In the genomic region with DNA sequence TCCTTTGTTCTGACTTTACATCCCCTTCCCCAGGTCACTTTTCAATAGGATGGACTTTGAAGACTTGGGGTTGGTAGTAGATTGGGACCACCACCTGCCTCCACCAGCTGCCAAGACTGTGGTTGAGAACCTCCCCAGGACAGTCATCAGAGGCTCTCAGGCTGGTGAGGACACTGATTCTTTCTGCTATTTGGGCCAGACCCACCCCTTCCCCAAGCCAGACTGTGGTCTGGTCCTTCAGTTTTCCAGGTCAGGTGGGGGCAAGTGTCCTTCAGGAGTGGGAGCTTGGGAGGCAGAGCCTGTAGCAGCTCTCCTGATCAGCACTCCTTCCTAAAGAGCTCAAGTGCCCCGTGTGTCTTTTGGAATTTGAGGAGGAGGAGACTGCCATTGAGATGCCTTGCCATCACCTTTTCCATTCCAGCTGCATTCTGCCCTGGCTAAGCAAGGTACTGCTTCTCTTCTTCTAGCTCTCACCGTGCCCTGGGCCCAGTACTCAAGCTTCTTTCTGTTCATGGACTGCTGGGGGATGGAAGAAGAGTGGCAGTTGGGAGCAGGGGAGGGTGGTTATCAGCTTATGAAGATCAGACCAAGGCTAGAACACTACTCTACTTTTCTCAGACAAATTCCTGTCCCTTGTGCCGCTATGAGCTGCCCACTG, we compare ENCODE assay signal across 9 cellular contexts. TPM values are rescaled to one million over a fixed set of nuclear protein-coding genes. Genes with fewer than 3 reads are reported as not detected.
A peak's percentile ranks its signal among the peaks of the same experiment; 100 is the strongest.
DNase-seq lines count a peak whose midpoint lies in the region; ATAC-seq and TF ChIP-seq lines count a peak whose summit lies in the region.
"Had no signal": no experiment of that assay in that cellular context is flagged by ENCODE, and none has a peak within 500 bp of the region (broad histone marks: within the 10 kb centered on the region; RNA-seq: fewer than 3 reads in every experiment).

No MANE protein-coding gene starts in this region.

- H2BK5ac ChIP-seq in IMR-90 (ENCODE audit: low read depth, low read length, poor library complexity, severe bottlenecking), result peak overlapping the region; percentile 87

- no peaks in the 10 kb centered on the region for H3K27me3 Mint-ChIP-seq in naive B cell

- H3K9ac ChIP-seq in IMR-90 (ENCODE audit: low read depth, low read length), result peak overlapping the region; percentile 90; the same call in 1 of the 2 replicates

- H2BK120ac ChIP-seq in IMR-90 (ENCODE audit: low read depth, low read length), result no peak overlapping the region

- no peak overlapping the region for H2BK15ac ChIP-seq in IMR-90 (ENCODE audit: low read depth, low read length)

- intact Hi-C loops in A673 (cut with micrococcal nuclease; ENCODE audit: unreplicated experiment) (no loop called here), IMR-90 (cut with micrococcal nuclease) (no loop called here), posterior vena cava (cut with DNase I) (no loop called here)

- H2AK5ac ChIP-seq in IMR-90 (ENCODE audit: low read depth, low read length), result peak overlapping the region; percentile 17; the same call in 1 of the 2 replicates

- no peak overlapping the region for H3K14ac ChIP-seq in IMR-90 (replicated peaks; ENCODE audit: low read depth, low read length)

- H3K4me1 Mint-ChIP-seq in naive B cell, result peaks cover 34 to 53% (median 52%) of the 10 kb centered on the region in 3 donors

- TF ChIP-seq RAD21 in IMR-90 (IDR thresholded peaks at IDR 0.05; ENCODE audit: low read length), result no peak

- BruUV-seq in A673 (replicated peaks; lab: Mats Ljungman, UMichigan), result no TSS peak
- no TSS peak for BruUV-seq in IMR-90 (replicated peaks; lab: Mats Ljungman, UMichigan)

- H3K9me3 ChIP-seq in A673 (ENCODE audit: low read depth, low read length, poor library complexity, severe bottlenecking) (no peaks in the 10 kb centered on the region), IMR-90 (ENCODE audit: control insufficient read depth, insufficient read depth, low read length) (no peaks in the 10 kb centered on the region)

- H3K27ac Mint-ChIP-seq in naive B cell, result peak overlapping the region in 4 of 6 donors; percentile 26 to 99 (median 62)

- POLR2A ChIA-PET in A673 (lab: Charles Lee; ENCODE audit: low non-redundant PET) (interaction anchor here (0.6 kb wide), 1 partner anchor 555 kb away, joined by 9 read pairs; no protein-coding TSS in a partner anchor), IMR-90 (lab: Charles Lee; ENCODE audit: unreplicated experiment) (interaction anchor here (0.6 to 2.5 kb wide), 4 partner anchors 9 to 159 kb away, joined by 3 to 14 read pairs (median 6); no protein-coding TSS in a partner anchor)

- dilution Hi-C loops in IMR-90 (cut with HindIII; ENCODE audit: low sequenced_read_pairs, unreplicated experiment), result no loop called here

- H3K4me3 ChIP-seq in A673 (ENCODE audit: low read depth, low read length, poor library complexity, severe bottlenecking), result peak overlapping the region; percentile 82
- peak overlapping the region; percentile 75 for H3K4me3 ChIP-seq in IMR-90 (ENCODE audit: insufficient read depth, low read depth, low read length)
- H3K4me3 ChIP-seq in cardiac fibroblast (replicated peaks in 1 of 2; ENCODE audit: low read depth in 2 of 2, low read length in 2 of 2), result peak overlapping the region; percentile 79 to 97

- no peak overlapping the region for H2BK20ac ChIP-seq in IMR-90 (ENCODE audit: low read depth, low read length)

- peaks cover 17% of the 10 kb centered on the region for H3K9me1 ChIP-seq in IMR-90 (ENCODE audit: insufficient read depth, low read length)

- no peak overlapping the region for H4K91ac ChIP-seq in IMR-90 (ENCODE audit: insufficient read depth, low read depth, low read length)

- no peaks in the 10 kb centered on the region for H3K36me3 Mint-ChIP-seq in naive B cell

- H3K9me3 Mint-ChIP-seq in naive B cell, result no peaks in the 10 kb centered on the region

- no peak overlapping the region for H3K18ac ChIP-seq in IMR-90 (ENCODE audit: low read depth, low read length)

- no peak overlapping the region; a peak in 1 of 4 replicates for H4K8ac ChIP-seq in IMR-90 (ENCODE audit: low read depth in 2 of 2, low read length in 2 of 2)

- WGBS in IMR-90 (ENCODE audit: extremely low coverage in 2 of 2, insufficient read length in 1 of 2), 2 experiments, result no CpG with 5 or more reads among the region's 3 CpGs

- H3K4me1 ChIP-seq in A673 (ENCODE audit: insufficient read depth, low read length, poor library complexity, severe bottlenecking) (no peaks in the 10 kb centered on the region), IMR-90 (ENCODE audit: control insufficient read depth, insufficient read depth, low read length) (peaks cover 11% of the 10 kb centered on the region)

- peak overlapping the region; percentile 89 for H3K4me2 ChIP-seq in IMR-90 (ENCODE audit: low read depth, low read length)

- DNase-seq in A673 (ENCODE audit: low spot score), result no peak
- DNase-seq in IMR-90, result no peak
- no peak for DNase-seq in cardiac fibroblast (ENCODE audit: low read depth in 2 of 2)
- DNase-seq in naive B cell, result no peak
- DNase-seq in posterior vena cava (ENCODE audit: low spot score), result no peak
- no peak for DNase-seq in activated effector memory CD4-positive, alpha-beta T cell treated with Interleukin-2 at 50 U/mL for 16 hours
- DNase-seq in H4 (ENCODE audit: low spot score), result no peak
- DNase-seq: midbrain had no signal

- TF ChIP-seq CTCF in A673 (conservative IDR thresholded peaks at IDR 0.05; ENCODE audit: low read depth, low read length) (no peak), IMR-90 (conservative IDR thresholded peaks at IDR 0.05; ENCODE audit: low read depth, low read length) (no peak), cardiac fibroblast (IDR thresholded peaks at IDR 0.05; ENCODE audit: low read depth, low read length) (no peak)

- peak overlapping the region; percentile 21 for H2AK9ac ChIP-seq in IMR-90 (replicated peaks; ENCODE audit: low read depth, low read length, poor library complexity)

- H3K23ac ChIP-seq in IMR-90 (ENCODE audit: low read depth, low read length), result no peak overlapping the region; the same call in 1 of the 2 replicates

- in situ Hi-C loops in IMR-90 (cut with MboI; ENCODE audit: low sequenced_read_pairs), result no loop called here

- H4K5ac ChIP-seq in IMR-90 (ENCODE audit: low read depth, low read length), result no peak overlapping the region

- no peak overlapping the region for H3K56ac ChIP-seq in IMR-90 (ENCODE audit: extremely low read depth, insufficient read depth, low read length)

- H3K4me3 Mint-ChIP-seq in naive B cell, result peak overlapping the region; percentile 95 to 100 (median 99)

- H3K27ac ChIP-seq in A673 (ENCODE audit: low read depth, low read length, poor library complexity, severe bottlenecking) (peak overlapping the region; percentile 83), IMR-90 (ENCODE audit: insufficient read depth, low read length) (no peak overlapping the region)

- TF ChIP-seq POLR2A in IMR-90 (IDR thresholded peaks at IDR 0.05; ENCODE audit: low read depth, low read length), result no peak

- H2AFZ ChIP-seq in IMR-90 (replicated peaks; ENCODE audit: low read length, poor library complexity), result no peak overlapping the region

- peaks cover 16% of the 10 kb centered on the region for H4K20me1 ChIP-seq in IMR-90 (ENCODE audit: insufficient read depth, low read length)

- H3K4ac ChIP-seq in IMR-90 (ENCODE audit: low read depth, low read length), result peak overlapping the region; percentile 24; the same call in 1 of the 2 replicates

- ATAC-seq in IMR-90 (ENCODE audit: low read depth), result no peak
- no peak for ATAC-seq in naive B cell (ENCODE audit: low read depth in 2 of 2)
- ATAC-seq in GM21576 (IDR thresholded peaks at IDR 0.05; ENCODE audit: unreplicated experiment), result no peak

- H3K27me3 ChIP-seq in A673 (replicated peaks; ENCODE audit: insufficient read depth, low read depth, low read length, poor library complexity), result no peaks in the 10 kb centered on the region
- no peaks in the 10 kb centered on the region for H3K27me3 ChIP-seq in IMR-90 (ENCODE audit: control insufficient read depth, insufficient read depth, low read length)

- H3K79me1 ChIP-seq in IMR-90 (ENCODE audit: low read depth in 1 of 2, low read length in 2 of 2), result peaks cover 32 to 68% of the 10 kb centered on the region in 2 experiments

- CTCF ChIA-PET in A673 (lab: Charles Lee), result no interaction called here
- CTCF ChIA-PET in IMR-90 (lab: Yijun Ruan, JAX), result no interaction called here

- H3K36me3 ChIP-seq in A673 (ENCODE audit: insufficient read depth, low read length, poor library complexity, severe bottlenecking) (peaks cover 17% of the 10 kb centered on the region), IMR-90 (ENCODE audit: control insufficient read depth, insufficient read depth, low read length) (peaks cover 26% of the 10 kb centered on the region)

RNA-seq across cellular contexts. Expression of a gene that starts 1.1 kb away (rescaled TPM):
- 78.5 and 99.1 TPM in 2 replicates for total RNA-seq in A673 (2021)
- 326 and 498 TPM in 2 replicates for total RNA-seq in IMR-90 (2012; rRNA removed)
- polyA plus RNA-seq in IMR-90 (2012; rRNA removed), result 438 and 481 TPM in 2 replicates
- polyA plus RNA-seq in IMR-90 (2012; cell fraction: cytosol; rRNA removed), result 538 and 709 TPM in 2 replicates
- 203 and 232 TPM in 2 replicates for polyA plus RNA-seq in IMR-90 (2012; cell fraction: nucleus; rRNA removed; ENCODE audit: low replicate concordance)
- polyA plus RNA-seq in naive B cell (ENCODE audit: low read depth in 6 of 6), result 100 to 1,000 TPM; 152 to 207 (median 187) TPM
- 10 to 100 TPM; 88.3 to 99.2 TPM for total RNA-seq in posterior vena cava
- 286 and 303 TPM in 2 replicates for total RNA-seq in H4 (2014; rRNA removed; shearing (Covaris generic))

RNA-seq across cellular contexts. Expression of a gene that starts 5.9 kb away (rescaled TPM):
- total RNA-seq in A673 (2021) (6.4 and 6.6 TPM in 2 replicates), IMR-90 (2012; rRNA removed) (4.7 and 4.8 TPM in 2 replicates), posterior vena cava (10 to 100 TPM; 18.3 to 18.5 TPM)
- polyA plus RNA-seq in IMR-90 (2012; rRNA removed) (16.3 and 19.1 TPM in 2 replicates), naive B cell (ENCODE audit: low read depth in 6 of 6) (10 to 100 TPM; 11.8 to 25.0 (median 14.5) TPM)
- 15.8 and 27.0 TPM in 2 replicates for polyA plus RNA-seq in IMR-90 (2012; cell fraction: cytosol; rRNA removed)
- polyA plus RNA-seq in IMR-90 (2012; cell fraction: nucleus; rRNA removed; ENCODE audit: low replicate concordance), result 30.8 and 68.9 TPM in 2 replicates
- total RNA-seq in H4 (2014; rRNA removed; shearing (Covaris generic)), result 10.2 and 11.1 TPM in 2 replicates

RNA-seq across cellular contexts. Expression of a gene that starts 12.4 kb away (rescaled TPM):
- 2.1 and 3.8 TPM in 2 replicates for total RNA-seq in A673 (2021)
- total RNA-seq in IMR-90 (2012; rRNA removed), result 13.8 and 27.8 TPM in 2 replicates
- 103 and 121 TPM in 2 replicates for polyA plus RNA-seq in IMR-90 (2012; rRNA removed)
- polyA plus RNA-seq in IMR-90 (2012; cell fraction: cytosol; rRNA removed), result 209 and 319 TPM in 2 replicates
- polyA plus RNA-seq in IMR-90 (2012; cell fraction: nucleus; rRNA removed; ENCODE audit: low replicate concordance), result 51.1 and 83.2 TPM in 2 replicates
- polyA plus RNA-seq in naive B cell (ENCODE audit: low read depth in 6 of 6), result 10 to 100 TPM; 33.3 to 68.5 (median 49.9) TPM
- 10 to 100 TPM; 79.9 to 96.2 TPM for total RNA-seq in posterior vena cava
- total RNA-seq in H4 (2014; rRNA removed; shearing (Covaris generic)), result 0.77 and 1.8 TPM in 2 replicates

RNA-seq across cellular contexts. Expression of a gene that starts 15.3 kb away (rescaled TPM):
- total RNA-seq in A673 (2021) (46.4 and 48.6 TPM in 2 replicates), IMR-90 (2012; rRNA removed) (5.8 and 6.8 TPM in 2 replicates), posterior vena cava (10 to 100 TPM; 15.8 to 18.4 TPM)
- polyA plus RNA-seq in IMR-90 (2012; rRNA removed) (6.7 and 10.1 TPM in 2 replicates), naive B cell (ENCODE audit: low read depth in 6 of 6) (10 to 100 TPM; 13.8 to 21.7 (median 21.4) TPM)
- polyA plus RNA-seq in IMR-90 (2012; cell fraction: cytosol; rRNA removed), result 2.2 and 3.1 TPM in 2 replicates
- 7.7 and 18.6 TPM in 2 replicates for polyA plus RNA-seq in IMR-90 (2012; cell fraction: nucleus; rRNA removed; ENCODE audit: low replicate concordance)
- total RNA-seq in H4 (2014; rRNA removed; shearing (Covaris generic)), result 18.8 and 20.1 TPM in 2 replicates

RNA-seq across cellular contexts. Expression of a gene that starts 19.2 kb away (rescaled TPM):
- not detected in 2 replicates for total RNA-seq in A673 (2021)
- total RNA-seq in IMR-90 (2012; rRNA removed), result 0.83 and 0.90 TPM in 2 replicates
- 1.7 and 1.9 TPM in 2 replicates for polyA plus RNA-seq in IMR-90 (2012; rRNA removed)
- polyA plus RNA-seq in IMR-90 (2012; cell fraction: cytosol; rRNA removed), result 0.82 and 2.4 TPM in 2 replicates
- polyA plus RNA-seq in IMR-90 (2012; cell fraction: nucleus; rRNA removed; ENCODE audit: low replicate concordance), result 0.13 and 2.1 TPM in 2 replicates
- 100 to 1,000 TPM; 262 to 339 (median 305) TPM for polyA plus RNA-seq in naive B cell (ENCODE audit: low read depth in 6 of 6)
- 10 to 100 TPM; 29.7 to 54.9 TPM for total RNA-seq in posterior vena cava
- 0.43 and 1.3 TPM in 2 replicates for total RNA-seq in H4 (2014; rRNA removed; shearing (Covaris generic))
